Comparison of ENCODE assay signal across 25 cellular contexts in genomic region chr1:61173118-61173517, GRCh38.
A peak's percentile ranks its signal among the peaks of the same experiment; 100 is the strongest.
DNase-seq lines count a peak whose midpoint lies in the region; ATAC-seq and TF ChIP-seq lines count a peak whose summit lies in the region.
"Had no signal": no experiment of that assay in that cellular context is flagged by ENCODE, and none has a peak within 500 bp of the region (broad histone marks: within the 10 kb centered on the region; RNA-seq: fewer than 3 reads in every experiment).

No MANE protein-coding gene starts in this region.

- ATAC-seq in psoas muscle (peak in 1 of 4 donors; percentile 42), aorta (ENCODE audit: low FRiP score) (peak; percentile 66), HG03571 (IDR thresholded peaks at IDR 0.05; ENCODE audit: unreplicated experiment) (no peak), HG02759 (IDR thresholded peaks at IDR 0.05; ENCODE audit: unreplicated experiment) (no peak)
- ATAC-seq: lower lobe of right lung had no signal

- no peaks in the 10 kb centered on the region for H3K9me3 ChIP-seq in left ventricle myocardium inferior (replicated peaks)
- H3K9me3 ChIP-seq in psoas muscle = no peaks in the 10 kb centered on the region
- H3K9me3 ChIP-seq in aorta (ENCODE audit: control insufficient read depth, low read length) = no peaks in the 10 kb centered on the region
- H3K9me3 ChIP-seq: lower lobe of right lung had no signal

- peaks cover 83% of the 10 kb centered on the region for H3K4me1 Mint-ChIP-seq in brain

- peaks cover 5% of the 10 kb centered on the region for H3K36me3 Mint-ChIP-seq in brain
- H3K36me3 Mint-ChIP-seq: activated naive CD8-positive, alpha-beta T cell treated with anti-CD3 and anti-CD28 coated beads for 36 hours; neural progenitor cell had no signal

- peak overlapping the region; percentile 68 for H3K27ac ChIP-seq in left ventricle myocardium inferior (replicated peaks)
- peak overlapping the region; percentile 66 for H3K27ac ChIP-seq in psoas muscle
- peak overlapping the region; percentile 1 to 95 for H3K27ac ChIP-seq in aorta (ENCODE audit: low read depth in 1 of 2, low read length in 2 of 2)
- H3K27ac ChIP-seq: GM23248, lower lobe of right lung, neural progenitor cell, PC-9 had no signal

- intact Hi-C loops in left ventricle myocardium inferior (cut with micrococcal nuclease) (no loop called here), psoas muscle (cut with DNase I) (no loop called here), aorta (cut with DNase I) (loop anchor here in 1 of 2 donors (5.0 to 10.0 kb wide), 2 partner anchors 76 to 272 kb away; no protein-coding TSS in a partner anchor)

- WGBS in psoas muscle, 3 donors = 61 to 76% (median 68%) methylated on average over 6 of the region's 6 CpGs
- 6 to 7% methylated on average over 6 of the region's 6 CpGs for WGBS in aorta, 2 donors

- H3K27ac Mint-ChIP-seq in brain = peak overlapping the region in 3 of 5 experiments; percentile 4 to 93 (median 76)
- H3K27ac Mint-ChIP-seq: activated naive CD8-positive, alpha-beta T cell treated with anti-CD3 and anti-CD28 coated beads for 36 hours; neural progenitor cell; progenitor cell of endocrine pancreas had no signal

- H3K27me3 ChIP-seq in left ventricle myocardium inferior (ENCODE audit: low read depth) (no peaks in the 10 kb centered on the region), psoas muscle (ENCODE audit: insufficient read depth in 3 of 3, low read length in 2 of 3) (no peaks in the 10 kb centered on the region), aorta (ENCODE audit: control insufficient read depth in 1 of 2, insufficient read depth in 2 of 2, low read length in 1 of 2) (no peaks in the 10 kb centered on the region)
- H3K27me3 ChIP-seq: neural progenitor cell had no signal

- H3K4me3 ChIP-seq in left ventricle myocardium inferior (no peak overlapping the region), psoas muscle (no peak overlapping the region), aorta (ENCODE audit: low read length in 2 of 2) (no peak overlapping the region)
- H3K4me3 ChIP-seq: GM23248, lower lobe of right lung, neural progenitor cell, PC-9, smooth muscle cell had no signal

- H3K9me3 Mint-ChIP-seq in brain = no peaks in the 10 kb centered on the region
- H3K9me3 Mint-ChIP-seq: activated naive CD8-positive, alpha-beta T cell treated with anti-CD3 and anti-CD28 coated beads for 36 hours; neural progenitor cell had no signal

- DNase-seq in left ventricle myocardium inferior = peak; percentile 68
- DNase-seq in psoas muscle = peak; percentile 68 to 72
- peak; percentile 77 to 79 for DNase-seq in aorta
- no peak for DNase-seq in NCI-H2029 treated with DMSO at 0.1 percent for 48 hours (lab: John Stamatoyannopoulos, UW)
- DNase-seq: activated CD4-positive, alpha-beta T cell treated with anti-CD3 and anti-CD28 coated beads, Interleukin-2, amount 50 U/mL, for 48 hours; activated CD4-positive, CD25-positive, alpha-beta regulatory T cell; activated effector memory CD4-positive, alpha-beta T cell treated with Interleukin-2 at 50 U/mL for 16 hours; activated naive CD8-positive, alpha-beta T cell treated with anti-CD3 and anti-CD28 coated beads for 36 hours; DMS53; effector memory CD4-positive, alpha-beta T cell; erythroblast; foreskin melanocyte; GF-D8; GM23248; hypothalamus; lower lobe of right lung; NCI-H1417; PC-9; SIG-M5 had no signal

- TF ChIP-seq CTCF in brain (conservative IDR thresholded peaks at IDR 0.05) = no peak
- TF ChIP-seq CTCF in left ventricle myocardium inferior (IDR thresholded peaks at IDR 0.05; ENCODE audit: borderline replicate concordance) = no peak
- TF ChIP-seq CTCF in psoas muscle (IDR thresholded peaks at IDR 0.05) = no peak

- H3K36me3 ChIP-seq in left ventricle myocardium inferior = no peaks in the 10 kb centered on the region
- no peaks in the 10 kb centered on the region for H3K36me3 ChIP-seq in psoas muscle (ENCODE audit: insufficient read depth in 1 of 2, low read depth in 1 of 2)
- H3K36me3 ChIP-seq in aorta (ENCODE audit: control insufficient read depth in 1 of 2, insufficient read depth in 2 of 2, low read length in 1 of 2) = no peaks in the 10 kb centered on the region
- H3K36me3 ChIP-seq: lower lobe of right lung, neural progenitor cell had no signal

- peaks cover 4% of the 10 kb centered on the region for H3K27me3 Mint-ChIP-seq in brain
- H3K27me3 Mint-ChIP-seq: activated naive CD8-positive, alpha-beta T cell treated with anti-CD3 and anti-CD28 coated beads for 36 hours had no signal

- peaks cover 96% of the 10 kb centered on the region for H3K4me1 ChIP-seq in left ventricle myocardium inferior
- H3K4me1 ChIP-seq in psoas muscle = peaks cover 75% of the 10 kb centered on the region
- peaks cover 9 to 19% of the 10 kb centered on the region in 2 donors for H3K4me1 ChIP-seq in aorta (ENCODE audit: control insufficient read depth in 1 of 2, insufficient read depth in 2 of 2, low read length in 2 of 2)
- H3K4me1 ChIP-seq: neural progenitor cell had no signal

- H3K4me3 Mint-ChIP-seq in brain = no peak overlapping the region
- H3K4me3 Mint-ChIP-seq: activated naive CD8-positive, alpha-beta T cell treated with anti-CD3 and anti-CD28 coated beads for 36 hours; neural progenitor cell had no signal
